In genomic region chr19:5714819-5715218, GRCh38 we compare ENCODE assay signal across 1 cellular context.
TF ChIP-seq lines count a peak whose summit lies in the region.

No MANE protein-coding gene starts in this region.

TF ChIP-seq in K562, 482 proteins besides CTCF, POLR2A, EP300 and RAD21:
- TF ChIP-seq CHD7 (IDR thresholded peaks at IDR 0.05; ENCODE audit: low read depth, low read length) (no peak), RBFOX2 (IDR thresholded peaks at IDR 0.05; ENCODE audit: low read depth, low read length) (peak; percentile 24; the same call in 1 of the 2 replicates), EP400 (IDR thresholded peaks at IDR 0.05) (no peak), ZNF174 (CRISPR knock-in tag; IDR thresholded peaks at IDR 0.05) (no peak)
